In genomic region chr1:22291926-22292788, GRCh38 we compare ENCODE assay signal across 2 cellular contexts.
TF ChIP-seq lines count a peak whose summit lies in the region.

No MANE protein-coding gene starts in this region.

TF ChIP-seq in SK-N-SH, 30 proteins besides CTCF, POLR2A, EP300 and RAD21 (continued from another document):
- TF ChIP-seq SIN3A (IDR thresholded peaks at IDR 0.05; ENCODE audit: borderline replicate concordance, low read depth, low read length) (no peak), FOSL2 (IDR thresholded peaks at IDR 0.05; ENCODE audit: borderline replicate concordance, low read depth) (no peak), USF2 (IDR thresholded peaks at IDR 0.05; ENCODE audit: borderline replicate concordance, low read depth, low read length) (no peak), FOXJ3 (CRISPR knock-in tag; IDR thresholded peaks at IDR 0.05) (no peak)
- TF ChIP-seq, protein P1, sequence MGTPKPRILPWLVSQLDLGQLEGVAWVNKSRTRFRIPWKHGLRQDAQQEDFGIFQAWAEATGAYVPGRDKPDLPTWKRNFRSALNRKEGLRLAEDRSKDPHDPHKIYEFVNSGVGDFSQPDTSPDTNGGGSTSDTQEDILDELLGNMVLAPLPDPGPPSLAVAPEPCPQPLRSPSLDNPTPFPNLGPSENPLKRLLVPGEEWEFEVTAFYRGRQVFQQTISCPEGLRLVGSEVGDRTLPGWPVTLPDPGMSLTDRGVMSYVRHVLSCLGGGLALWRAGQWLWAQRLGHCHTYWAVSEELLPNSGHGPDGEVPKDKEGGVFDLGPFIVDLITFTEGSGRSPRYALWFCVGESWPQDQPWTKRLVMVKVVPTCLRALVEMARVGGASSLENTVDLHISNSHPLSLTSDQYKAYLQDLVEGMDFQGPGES (IDR thresholded peaks at IDR 0.05; ENCODE audit: low read depth, low read length) = no peak

TF ChIP-seq in SK-N-SH treated with all-trans-retinoic acid at 6 μM for 48 hours, 23 proteins besides CTCF, POLR2A, EP300 and RAD21:
- TF ChIP-seq CSRNP3 (CRISPR knock-in tag; IDR thresholded peaks at IDR 0.05) (no peak), ISL1 (CRISPR knock-in tag; IDR thresholded peaks at IDR 0.05) (no peak)
- TF ChIP-seq, protein P2, sequence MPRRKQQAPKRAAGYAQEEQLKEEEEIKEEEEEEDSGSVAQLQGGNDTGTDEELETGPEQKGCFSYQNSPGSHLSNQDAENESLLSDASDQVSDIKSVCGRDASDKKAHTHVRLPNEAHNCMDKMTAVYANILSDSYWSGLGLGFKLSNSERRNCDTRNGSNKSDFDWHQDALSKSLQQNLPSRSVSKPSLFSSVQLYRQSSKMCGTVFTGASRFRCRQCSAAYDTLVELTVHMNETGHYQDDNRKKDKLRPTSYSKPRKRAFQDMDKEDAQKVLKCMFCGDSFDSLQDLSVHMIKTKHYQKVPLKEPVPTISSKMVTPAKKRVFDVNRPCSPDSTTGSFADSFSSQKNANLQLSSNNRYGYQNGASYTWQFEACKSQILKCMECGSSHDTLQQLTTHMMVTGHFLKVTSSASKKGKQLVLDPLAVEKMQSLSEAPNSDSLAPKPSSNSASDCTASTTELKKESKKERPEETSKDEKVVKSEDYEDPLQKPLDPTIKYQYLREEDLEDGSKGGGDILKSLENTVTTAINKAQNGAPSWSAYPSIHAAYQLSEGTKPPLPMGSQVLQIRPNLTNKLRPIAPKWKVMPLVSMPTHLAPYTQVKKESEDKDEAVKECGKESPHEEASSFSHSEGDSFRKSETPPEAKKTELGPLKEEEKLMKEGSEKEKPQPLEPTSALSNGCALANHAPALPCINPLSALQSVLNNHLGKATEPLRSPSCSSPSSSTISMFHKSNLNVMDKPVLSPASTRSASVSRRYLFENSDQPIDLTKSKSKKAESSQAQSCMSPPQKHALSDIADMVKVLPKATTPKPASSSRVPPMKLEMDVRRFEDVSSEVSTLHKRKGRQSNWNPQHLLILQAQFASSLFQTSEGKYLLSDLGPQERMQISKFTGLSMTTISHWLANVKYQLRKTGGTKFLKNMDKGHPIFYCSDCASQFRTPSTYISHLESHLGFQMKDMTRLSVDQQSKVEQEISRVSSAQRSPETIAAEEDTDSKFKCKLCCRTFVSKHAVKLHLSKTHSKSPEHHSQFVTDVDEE (CRISPR knock-in tag; IDR thresholded peaks at IDR 0.05) = no peak
